In genomic region chr2:11941201-11942041, GRCh38 we compare ENCODE assay signal across 1 cellular context.
A peak's percentile ranks its signal among the peaks of the same experiment; 100 is the strongest.
TF ChIP-seq lines count a peak whose summit lies in the region.

No MANE protein-coding gene starts in this region.

TF ChIP-seq in K562, 482 proteins besides CTCF, POLR2A, EP300 and RAD21 (continued from another document and continues in another):
- no peak for TF ChIP-seq POLR2AphosphoS2 (IDR thresholded peaks at IDR 0.05; ENCODE audit: low read length)
- TF ChIP-seq SNRNP70 (optimal IDR thresholded peaks at IDR 0.05; ENCODE audit: low read depth, low read length) = no peak
- TF ChIP-seq THRB (CRISPR knock-in tag; conservative IDR thresholded peaks at IDR 0.05) = no peak
- TF ChIP-seq DLX4 (CRISPR knock-in tag; IDR thresholded peaks at IDR 0.05) = no peak
- TF ChIP-seq RERE (CRISPR knock-in tag; IDR thresholded peaks at IDR 0.05; ENCODE audit: borderline replicate concordance) = no peak
- TF ChIP-seq CHD4 (IDR thresholded peaks at IDR 0.05; ENCODE audit: insufficient read depth, insufficient replicate concordance, low read depth, low read length, poor library complexity, severe bottlenecking) = peak; percentile 5
- TF ChIP-seq MNT (conservative IDR thresholded peaks at IDR 0.05) = peak in 1 of 2 experiments; percentile 61; a peak in 2 of 4 replicates
- no peak for TF ChIP-seq YY1 (IDR thresholded peaks at IDR 0.05; ENCODE audit: borderline replicate concordance in 1 of 3, control insufficient read depth in 1 of 3, extremely low read depth in 1 of 3, insufficient read depth in 3 of 3, insufficient read length in 1 of 3, insufficient replicate concordance in 2 of 3, low read depth in 1 of 3, low read length in 2 of 3)
- no peak for TF ChIP-seq HNRNPLL (IDR thresholded peaks at IDR 0.05; ENCODE audit: low read depth, low read length, poor library complexity, severe bottlenecking)
- TF ChIP-seq MITF (IDR thresholded peaks at IDR 0.05) = peak; percentile 52; the same call in 1 of the 2 replicates
- no peak for TF ChIP-seq RFX7 (CRISPR knock-in tag; IDR thresholded peaks at IDR 0.05)
- TF ChIP-seq HMG20B (CRISPR knock-in tag; IDR thresholded peaks at IDR 0.05) = no peak
- TF ChIP-seq ETV1 (tag; conservative IDR thresholded peaks at IDR 0.05; ENCODE audit: low read depth) = no peak
- no peak for TF ChIP-seq ELF1 (tag; IDR thresholded peaks at IDR 0.05)
- no peak for TF ChIP-seq ZNF212 (CRISPR knock-in tag; IDR thresholded peaks at IDR 0.05)
- TF ChIP-seq CREBBP (IDR thresholded peaks at IDR 0.05; ENCODE audit: low read depth, low read length) = no peak
- TF ChIP-seq ZNF398 (CRISPR knock-in tag; IDR thresholded peaks at IDR 0.05) = no peak
- TF ChIP-seq ZNF507 (tag; conservative IDR thresholded peaks at IDR 0.05) = no peak
- TF ChIP-seq SAFB (IDR thresholded peaks at IDR 0.05; ENCODE audit: borderline replicate concordance, low read depth, low read length) = no peak
- TF ChIP-seq BMI1 (IDR thresholded peaks at IDR 0.05; ENCODE audit: low read length) = no peak
- no peak for TF ChIP-seq NFRKB (IDR thresholded peaks at IDR 0.05; ENCODE audit: low read depth)
- TF ChIP-seq THRAP3 (IDR thresholded peaks at IDR 0.05; ENCODE audit: borderline replicate concordance) = no peak
- peak; percentile 39; the same call in 1 of the 2 replicates for TF ChIP-seq ZNF384 (IDR thresholded peaks at IDR 0.05; ENCODE audit: low read depth, low read length)
- TF ChIP-seq TAF9B (IDR thresholded peaks at IDR 0.05; ENCODE audit: partially characterized antibody) = peak; percentile 60
- no peak for TF ChIP-seq ZNF655 (CRISPR knock-in tag; IDR thresholded peaks at IDR 0.05)
- TF ChIP-seq ZNF696 (CRISPR knock-in tag; conservative IDR thresholded peaks at IDR 0.05) = no peak
- TF ChIP-seq ZNF592 (IDR thresholded peaks at IDR 0.05) = peak; percentile 58
- TF ChIP-seq ATF3 (IDR thresholded peaks at IDR 0.05) = peak; percentile 27; the same call in 1 of the 2 replicates
- no peak for TF ChIP-seq ATF3 (CRISPR knock-in tag; conservative IDR thresholded peaks at IDR 0.05)
- no peak for TF ChIP-seq ZNF41 (CRISPR knock-in tag; conservative IDR thresholded peaks at IDR 0.05)
- peak; percentile 98 for TF ChIP-seq CBFA2T2 (conservative IDR thresholded peaks at IDR 0.05)
